1 cellular context compared by ENCODE assay signal in the genomic region with DNA sequence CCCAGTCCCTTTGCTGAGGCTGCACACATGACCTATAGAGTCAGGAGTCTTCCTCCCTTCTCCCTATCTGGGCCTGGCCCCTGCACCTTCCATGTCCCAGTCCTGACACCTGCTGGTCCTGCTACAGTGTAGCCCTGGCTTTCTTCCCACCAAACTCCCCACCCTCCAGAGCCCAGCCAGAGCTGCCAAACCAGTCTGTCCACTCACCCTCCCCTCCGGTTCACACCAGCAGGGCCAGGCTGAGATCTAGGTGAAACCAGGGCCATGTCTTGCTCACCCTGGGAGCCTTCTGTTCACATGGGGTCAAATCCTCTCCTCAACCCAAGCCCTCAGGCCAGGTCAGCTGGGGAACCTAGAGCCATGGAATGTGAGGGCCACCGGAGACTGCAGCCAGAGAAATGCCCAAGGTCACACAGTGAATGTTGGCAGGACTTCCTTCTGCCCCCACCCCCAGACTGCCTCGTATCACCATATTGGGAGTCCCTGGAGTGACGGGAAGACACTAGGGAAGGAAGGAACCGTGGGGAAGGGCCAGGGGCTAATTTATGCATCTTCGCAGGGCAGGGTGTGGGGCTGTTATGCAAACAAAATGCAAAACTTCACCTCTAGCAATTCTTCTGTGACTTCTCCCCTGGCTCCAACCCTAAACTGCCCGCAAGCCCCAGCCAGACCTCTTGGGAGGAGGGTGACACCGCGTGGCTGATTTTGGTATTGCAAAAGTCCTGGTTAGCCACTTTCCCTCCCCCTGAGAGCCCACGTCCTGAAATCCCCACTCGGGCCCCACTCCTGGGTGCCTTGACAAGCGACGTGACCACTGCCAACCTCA.
TF ChIP-seq lines count a peak whose summit lies in the region.

No MANE protein-coding gene starts in this region.

TF ChIP-seq in HCT116, 20 proteins besides CTCF, POLR2A, EP300 and RAD21 (continued from another document):
- TF ChIP-seq, protein P1, sequence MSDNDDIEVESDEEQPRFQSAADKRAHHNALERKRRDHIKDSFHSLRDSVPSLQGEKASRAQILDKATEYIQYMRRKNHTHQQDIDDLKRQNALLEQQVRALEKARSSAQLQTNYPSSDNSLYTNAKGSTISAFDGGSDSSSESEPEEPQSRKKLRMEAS (IDR thresholded peaks at IDR 0.05) = no peak
- TF ChIP-seq SRF (IDR thresholded peaks at IDR 0.05; ENCODE audit: low read depth) = no peak
- no peak for TF ChIP-seq JUND (IDR thresholded peaks at IDR 0.05)
- no peak for TF ChIP-seq FOSL1 (IDR thresholded peaks at IDR 0.05; ENCODE audit: low read depth)
- TF ChIP-seq ELF1 (IDR thresholded peaks at IDR 0.05; ENCODE audit: borderline replicate concordance, low read depth) = no peak
- TF ChIP-seq POLR2AphosphoS5 (IDR thresholded peaks at IDR 0.05; ENCODE audit: low read depth, low read length) = peak; percentile 38
